10 cellular contexts compared by ENCODE assay signal in the genomic region with DNA sequence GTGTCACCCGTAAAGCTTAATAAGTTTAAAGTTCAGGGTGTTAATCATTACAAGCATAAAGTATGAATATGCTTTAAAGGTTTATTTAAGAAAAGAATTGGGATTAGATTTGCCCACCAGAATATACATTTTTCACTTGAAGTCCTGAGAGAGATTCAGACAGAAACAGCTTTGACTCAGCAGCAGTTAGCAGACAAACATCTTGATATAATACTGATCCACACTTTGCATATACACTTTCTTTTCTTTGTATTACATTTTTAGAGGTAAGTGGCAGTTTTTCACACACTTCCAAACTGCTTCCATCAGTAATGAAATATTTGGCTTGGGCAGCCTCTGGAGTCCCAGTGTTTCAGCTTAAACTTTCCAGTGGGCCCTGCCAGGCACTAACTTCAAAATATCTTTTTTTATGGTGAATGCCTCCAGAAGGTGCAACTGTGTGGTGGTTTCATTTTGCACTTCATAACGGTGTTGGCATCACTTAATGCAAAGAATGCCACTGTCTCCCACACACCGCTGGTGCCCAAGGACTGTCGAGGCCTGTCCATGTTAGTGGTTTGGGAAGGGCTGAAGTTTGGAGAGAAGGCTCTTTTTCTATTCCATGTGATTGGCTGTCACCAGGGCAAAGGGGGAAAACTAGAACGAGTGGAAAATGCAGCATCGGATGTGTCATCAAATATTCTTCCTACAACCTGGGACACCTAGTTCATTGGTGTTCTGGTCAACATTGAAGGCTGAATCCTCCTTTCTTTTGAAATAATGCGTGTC. TPM values are rescaled to one million over a fixed set of nuclear protein-coding genes. Genes with fewer than 3 reads are reported as not detected.
DNase-seq lines count a peak whose midpoint lies in the region; ATAC-seq and TF ChIP-seq lines count a peak whose summit lies in the region.
"Had no signal": no experiment of that assay in that cellular context is flagged by ENCODE, and none has a peak within 500 bp of the region (broad histone marks: within the 10 kb centered on the region; RNA-seq: fewer than 3 reads in every experiment).

No MANE protein-coding gene starts in this region.

- H3K4me1 ChIP-seq in breast epithelium (peaks cover 13 to 51% of the 10 kb centered on the region in 2 donors), prostate gland (replicated peaks) (peaks cover 17% of the 10 kb centered on the region)

- WGBS in prostate gland = 38% methylated on average over 7 of the region's 7 CpGs

- H3K4me3 ChIP-seq in GM12865 (ENCODE audit: low read depth, low read length) = peak overlapping the region; percentile 32
- H3K4me3 ChIP-seq in breast epithelium = peak overlapping the region in 1 of 3 donors; percentile 17
- H3K4me3 ChIP-seq in prostate gland = no peak overlapping the region

- H3K9me3 ChIP-seq in breast epithelium = no peaks in the 10 kb centered on the region
- H3K9me3 ChIP-seq in prostate gland = no peaks in the 10 kb centered on the region

- DNase-seq in GM12865 (ENCODE audit: low read depth) = peak; percentile 34
- DNase-seq in breast epithelium (ENCODE audit: low spot score in 2 of 2) = no peak
- no peak for DNase-seq in prostate gland (ENCODE audit: low spot score)
- no peak for DNase-seq in DMS114 treated with DMSO at 0.1 percent for 48 hours (lab: John Stamatoyannopoulos, UW; ENCODE audit: unreplicated experiment)
- no peak for DNase-seq in GOT3 (lab: John Stamatoyannopoulos, UW)
- no peak for DNase-seq in NOMO-1 treated with dmso at 0.1 percent for 144 hours (lab: John Stamatoyannopoulos, UW; ENCODE audit: unreplicated experiment)
- no peak for DNase-seq in NCI-H526 treated with DMSO at 0.1 percent for 48 hours (lab: John Stamatoyannopoulos, UW)
- DNase-seq: effector CD4-positive, alpha-beta T cell; OCI-M1 had no signal

- H3K27me3 ChIP-seq in breast epithelium = no peaks in the 10 kb centered on the region
- no peaks in the 10 kb centered on the region for H3K27me3 ChIP-seq in prostate gland (replicated peaks; ENCODE audit: insufficient read depth)

- intact Hi-C loops in breast epithelium (cut with DNase I; ENCODE audit: low total_unique reads) (no loop called here), prostate gland (cut with DNase I) (loop anchor here (5.0 kb wide), 1 partner anchor 576 kb away; no protein-coding TSS in a partner anchor)

- H3K27ac ChIP-seq in breast epithelium (peak overlapping the region; percentile 27 to 76), prostate gland (peak overlapping the region; percentile 25 to 34)

- H3K36me3 ChIP-seq in breast epithelium = no peaks in the 10 kb centered on the region
- H3K36me3 ChIP-seq in prostate gland = no peaks in the 10 kb centered on the region

- TF ChIP-seq CTCF in GM12865 (IDR thresholded peaks at IDR 0.05; ENCODE audit: insufficient read depth, low read depth, low read length, missing control alignments) = no peak
- TF ChIP-seq CTCF in breast epithelium (IDR thresholded peaks at IDR 0.05) = no peak
- no peak for TF ChIP-seq CTCF in prostate gland (IDR thresholded peaks at IDR 0.05)

- TF ChIP-seq POLR2A in breast epithelium (IDR thresholded peaks at IDR 0.05) = no peak
- TF ChIP-seq POLR2A in prostate gland (IDR thresholded peaks at IDR 0.05) = no peak

- ATAC-seq in HG02798 (IDR thresholded peaks at IDR 0.05; ENCODE audit: poor library complexity, unreplicated experiment) = peak; percentile 39

RNA-seq across cellular contexts. Expression of a gene that starts 53.0 kb away (rescaled TPM):
- total RNA-seq in breast epithelium = 100 to 1,000 TPM; 193 to 429 (median 275) TPM
- 10 to 100 TPM; 71.6 to 81.2 TPM for total RNA-seq in prostate gland
